ENCODE assay signal across 26 cellular contexts in the genomic region with DNA sequence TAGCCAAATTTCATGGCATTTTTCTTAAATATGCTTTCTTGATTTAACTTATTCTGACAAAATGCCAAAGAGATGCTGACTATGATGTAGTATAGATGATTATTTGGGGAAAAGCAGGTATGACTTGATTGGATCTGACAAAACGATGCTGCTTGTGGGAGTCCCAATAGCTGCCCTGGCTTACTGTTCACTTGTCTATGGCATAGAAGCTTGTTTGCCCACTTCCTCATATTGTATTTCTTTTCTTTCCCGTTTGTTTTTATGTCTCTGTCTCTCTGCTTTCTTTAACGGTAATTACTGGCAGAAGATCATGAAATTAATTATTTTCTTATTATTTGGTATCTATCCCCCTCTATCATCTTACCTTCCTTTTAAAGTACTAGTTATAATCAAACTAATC.
"Had no signal": no experiment of that assay in that cellular context is flagged by ENCODE, and none has a peak within 500 bp of the region (broad histone marks: within the 10 kb centered on the region; RNA-seq: fewer than 3 reads in every experiment).

No MANE protein-coding gene starts in this region.

- DNase-seq: colonic mucosa; effector memory CD4-positive, alpha-beta T cell; foreskin keratinocyte; heart left ventricle; hippocampal formation; left colon; left ventricle myocardium inferior; lower lobe of right lung; natural killer cell; occipital lobe; ovary; posterior cingulate gyrus; psoas muscle; right cardiac atrium; sigmoid colon; stimulated activated CD4-positive, alpha-beta T cell treated with anti-CD3 and anti-CD28 coated beads, Interleukin-4, amount 100 ng/mL, for 4 hours; stimulated activated naive B cell treated with anti-CD40 and anti-IgM and Interleukin-4, amounts not matched to agents 10 μg/mL and 1 μg/mL and 100 μg/mL, for 72 hours; upper lobe of right lung; uterus had no signal

- H3K36me3 ChIP-seq: colonic mucosa, ovary, thoracic aorta, uterus had no signal

- H3K4me3 ChIP-seq: colonic mucosa, esophagus muscularis mucosa, gastroesophageal sphincter, heart left ventricle, left ventricle myocardium inferior, lower lobe of right lung, ovary, psoas muscle, sigmoid colon, thoracic aorta, tibial nerve, upper lobe of right lung, uterus had no signal

- H3K4me3 Mint-ChIP-seq: dendritic cell treated with granulocyte-macrophage colony-stimulating factor and Interleukin-4, amounts not matched to agents 40 ng/mL and 50 ng/mL, for 4 days; natural killer cell; stimulated activated naive B cell treated with anti-CD40 and anti-IgM and Interleukin-4, amounts not matched to agents 10 μg/mL and 1 μg/mL and 100 μg/mL, for 72 hours; stimulated activated naive CD8-positive, alpha-beta T cell treated with anti-CD3 and anti-CD28 coated beads, Interleukin-15, Interleukin-2, amounts not matched to agents 100 ng/mL and 50 ng/mL, for 24 hours had no signal

- H3K9me3 ChIP-seq: colonic mucosa, esophagus muscularis mucosa, gastroesophageal sphincter, left ventricle myocardium inferior, lower lobe of right lung, ovary, psoas muscle, sigmoid colon, thoracic aorta, tibial nerve, upper lobe of right lung, uterus had no signal

- H3K27ac ChIP-seq: colonic mucosa, esophagus muscularis mucosa, foreskin keratinocyte, gastroesophageal sphincter, heart left ventricle, left ventricle myocardium inferior, lower lobe of right lung, ovary, psoas muscle, sigmoid colon, thoracic aorta, tibial nerve, upper lobe of right lung, uterus had no signal

- H3K27me3 ChIP-seq: colonic mucosa, esophagus muscularis mucosa, foreskin keratinocyte, gastroesophageal sphincter, heart left ventricle, ovary, sigmoid colon, tibial nerve, upper lobe of right lung, uterus had no signal

- FAIRE-seq: endothelial cell of umbilical vein had no signal

- ATAC-seq: foreskin keratinocyte; gastroesophageal sphincter; heart left ventricle; left colon; lower lobe of right lung; natural killer cell; psoas muscle; stimulated activated naive B cell treated with anti-CD40 and anti-IgM and Interleukin-4, amounts not matched to agents 10 μg/mL and 1 μg/mL and 100 μg/mL, for 72 hours; upper lobe of right lung had no signal

- H3K27me3 Mint-ChIP-seq: dendritic cell treated with granulocyte-macrophage colony-stimulating factor and Interleukin-4, amounts not matched to agents 40 ng/mL and 50 ng/mL, for 4 days; stimulated activated naive B cell treated with anti-CD40 and anti-IgM and Interleukin-4, amounts not matched to agents 10 μg/mL and 1 μg/mL and 100 μg/mL, for 72 hours; stimulated activated naive CD8-positive, alpha-beta T cell treated with anti-CD3 and anti-CD28 coated beads, Interleukin-15, Interleukin-2, amounts not matched to agents 100 ng/mL and 50 ng/mL, for 24 hours had no signal

- H3K9me3 Mint-ChIP-seq: dendritic cell treated with granulocyte-macrophage colony-stimulating factor and Interleukin-4, amounts not matched to agents 40 ng/mL and 50 ng/mL, for 4 days; natural killer cell; stimulated activated naive B cell treated with anti-CD40 and anti-IgM and Interleukin-4, amounts not matched to agents 10 μg/mL and 1 μg/mL and 100 μg/mL, for 72 hours had no signal

- H3K4me1 ChIP-seq: colonic mucosa, foreskin keratinocyte, gastroesophageal sphincter, lower lobe of right lung, psoas muscle, upper lobe of right lung, uterus had no signal
